In genomic region chr3:195443391-195443989, GRCh38 we compare ENCODE assay signal across 1 cellular context.
TF ChIP-seq lines count a peak whose summit lies in the region.

No MANE protein-coding gene starts in this region.

TF ChIP-seq in SK-N-SH treated with all-trans-retinoic acid at 6 μM for 48 hours, 23 proteins besides CTCF, POLR2A, EP300 and RAD21 (continued from another document):
- TF ChIP-seq, protein P1, sequence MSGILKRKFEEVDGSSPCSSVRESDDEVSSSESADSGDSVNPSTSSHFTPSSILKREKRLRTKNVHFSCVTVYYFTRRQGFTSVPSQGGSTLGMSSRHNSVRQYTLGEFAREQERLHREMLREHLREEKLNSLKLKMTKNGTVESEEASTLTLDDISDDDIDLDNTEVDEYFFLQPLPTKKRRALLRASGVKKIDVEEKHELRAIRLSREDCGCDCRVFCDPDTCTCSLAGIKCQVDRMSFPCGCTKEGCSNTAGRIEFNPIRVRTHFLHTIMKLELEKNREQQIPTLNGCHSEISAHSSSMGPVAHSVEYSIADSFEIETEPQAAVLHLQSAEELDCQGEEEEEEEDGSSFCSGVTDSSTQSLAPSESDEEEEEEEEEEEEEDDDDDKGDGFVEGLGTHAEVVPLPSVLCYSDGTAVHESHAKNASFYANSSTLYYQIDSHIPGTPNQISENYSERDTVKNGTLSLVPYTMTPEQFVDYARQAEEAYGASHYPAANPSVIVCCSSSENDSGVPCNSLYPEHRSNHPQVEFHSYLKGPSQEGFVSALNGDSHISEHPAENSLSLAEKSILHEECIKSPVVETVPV (CRISPR knock-in tag; IDR thresholded peaks at IDR 0.05) = no peak
- TF ChIP-seq PATZ1 (CRISPR knock-in tag; IDR thresholded peaks at IDR 0.05; ENCODE audit: borderline replicate concordance) = no peak
- no peak for TF ChIP-seq ARNTL (CRISPR knock-in tag; IDR thresholded peaks at IDR 0.05; ENCODE audit: borderline replicate concordance, low read depth)
- TF ChIP-seq GLIS3 (CRISPR knock-in tag; IDR thresholded peaks at IDR 0.05) = no peak
- no peak for TF ChIP-seq ESRRG (CRISPR knock-in tag; IDR thresholded peaks at IDR 0.05)
- TF ChIP-seq RARB (CRISPR knock-in tag; IDR thresholded peaks at IDR 0.05) = no peak
- no peak for TF ChIP-seq ZFP30 (CRISPR knock-in tag; IDR thresholded peaks at IDR 0.05)
- TF ChIP-seq TOX (CRISPR knock-in tag; IDR thresholded peaks at IDR 0.05; ENCODE audit: borderline replicate concordance) = no peak
- no peak for TF ChIP-seq ZNF70 (CRISPR knock-in tag; IDR thresholded peaks at IDR 0.05)
- TF ChIP-seq ZNF565 (CRISPR knock-in tag; conservative IDR thresholded peaks at IDR 0.05; ENCODE audit: low read depth) = no peak
- TF ChIP-seq, protein P2, sequence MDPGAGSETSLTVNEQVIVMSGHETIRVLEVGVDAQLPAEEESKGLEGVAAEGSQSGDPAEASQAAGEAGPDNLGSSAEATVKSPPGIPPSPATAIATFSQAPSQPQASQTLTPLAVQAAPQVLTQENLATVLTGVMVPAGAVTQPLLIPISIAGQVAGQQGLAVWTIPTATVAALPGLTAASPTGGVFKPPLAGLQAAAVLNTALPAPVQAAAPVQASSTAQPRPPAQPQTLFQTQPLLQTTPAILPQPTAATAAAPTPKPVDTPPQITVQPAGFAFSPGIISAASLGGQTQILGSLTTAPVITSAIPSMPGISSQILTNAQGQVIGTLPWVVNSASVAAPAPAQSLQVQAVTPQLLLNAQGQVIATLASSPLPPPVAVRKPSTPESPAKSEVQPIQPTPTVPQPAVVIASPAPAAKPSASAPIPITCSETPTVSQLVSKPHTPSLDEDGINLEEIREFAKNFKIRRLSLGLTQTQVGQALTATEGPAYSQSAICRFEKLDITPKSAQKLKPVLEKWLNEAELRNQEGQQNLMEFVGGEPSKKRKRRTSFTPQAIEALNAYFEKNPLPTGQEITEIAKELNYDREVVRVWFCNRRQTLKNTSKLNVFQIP (CRISPR knock-in tag; IDR thresholded peaks at IDR 0.05; ENCODE audit: borderline replicate concordance, low read depth) = no peak
- no peak for TF ChIP-seq ZNF8 (CRISPR knock-in tag; IDR thresholded peaks at IDR 0.05)
